9 cellular contexts compared by ENCODE assay signal in genomic region chr2:10909050-10909995, GRCh38. TPM values are rescaled to one million over a fixed set of nuclear protein-coding genes. Genes with fewer than 3 reads are reported as not detected.
A peak's percentile ranks its signal among the peaks of the same experiment; 100 is the strongest.
DNase-seq lines count a peak whose midpoint lies in the region; ATAC-seq, FAIRE-seq and TF ChIP-seq lines count a peak whose summit lies in the region.
"Had no signal": no experiment of that assay in that cellular context is flagged by ENCODE, and none has a peak within 500 bp of the region (broad histone marks: within the 10 kb centered on the region; RNA-seq: fewer than 3 reads in every experiment).

No MANE protein-coding gene starts in this region.

- POLR2A ChIA-PET in AG04450 (lab: Yijun Ruan, JAX), result interaction anchor here (0.6 kb wide), 1 partner anchor 214 kb away, joined by 3 read pairs; no protein-coding TSS in a partner anchor

- peak; percentile 57 for TF ChIP-seq CTCF in AG04450 (IDR thresholded peaks at IDR 0.05; ENCODE audit: low read depth, low read length)
- peak; percentile 50 for TF ChIP-seq CTCF in OCI-LY3 (IDR thresholded peaks at IDR 0.05; ENCODE audit: low read depth, low read length)
- peak; percentile 36 for TF ChIP-seq CTCF in foreskin fibroblast (IDR thresholded peaks at IDR 0.05; ENCODE audit: low read depth, low read length)
- TF ChIP-seq CTCF in vagina (IDR thresholded peaks at IDR 0.05), result no peak

- H3K27ac ChIP-seq in AG04450 (ENCODE audit: low read depth, low read length) (no peak overlapping the region), OCI-LY3 (ENCODE audit: low read length) (no peak overlapping the region), vagina (no peak overlapping the region)

- no peaks in the 10 kb centered on the region; the same call in 1 of the 2 replicates for H3K4me1 ChIP-seq in OCI-LY3 (ENCODE audit: low read length)
- peaks cover 5% of the 10 kb centered on the region for H3K4me1 ChIP-seq in vagina

- no peak overlapping the region for H3K9ac ChIP-seq in OCI-LY3 (ENCODE audit: low read length)

- no peaks in the 10 kb centered on the region for H3K36me3 ChIP-seq in OCI-LY3 (replicated peaks; ENCODE audit: low read depth, low read length)
- no peaks in the 10 kb centered on the region for H3K36me3 ChIP-seq in MG63
- H3K36me3 ChIP-seq in vagina, result no peaks in the 10 kb centered on the region

- H3K4me2 ChIP-seq in OCI-LY3 (ENCODE audit: low read length), result no peak overlapping the region

- no peaks in the 10 kb centered on the region for H3K79me2 ChIP-seq in OCI-LY3 (ENCODE audit: low read length)

- ATAC-seq in GM21737 (IDR thresholded peaks at IDR 0.05; ENCODE audit: unreplicated experiment), result no peak

- H3K27me3 ChIP-seq in AG04450 (ENCODE audit: control insufficient read depth, insufficient read depth, low read length) (peaks cover 10% of the 10 kb centered on the region), OCI-LY3 (ENCODE audit: low read depth, low read length) (no peaks in the 10 kb centered on the region), MG63 (no peaks in the 10 kb centered on the region), vagina (no peaks in the 10 kb centered on the region)

- TF ChIP-seq POLR2A in GM12892 (IDR thresholded peaks at IDR 0.05; ENCODE audit: low read depth, low read length), result no peak
- no peak for TF ChIP-seq POLR2A in vagina (IDR thresholded peaks at IDR 0.05)

- H3K4me3 ChIP-seq in AG04450 (ENCODE audit: low read depth, low read length) (no peak overlapping the region), OCI-LY3 (ENCODE audit: low read length) (no peak overlapping the region), foreskin fibroblast (ENCODE audit: low read depth in 1 of 2, low read length in 2 of 2) (no peak overlapping the region), MG63 (no peak overlapping the region), vagina (no peak overlapping the region)

- intact Hi-C loops in vagina (cut with DNase I), result no loop called here

- H3K9me3 ChIP-seq in AG04450 (ENCODE audit: control insufficient read depth, insufficient read depth, low read length), result peaks cover 14% of the 10 kb centered on the region
- no peaks in the 10 kb centered on the region for H3K9me3 ChIP-seq in OCI-LY3 (ENCODE audit: insufficient read depth, low read length)
- no peaks in the 10 kb centered on the region for H3K9me3 ChIP-seq in MG63
- no peaks in the 10 kb centered on the region for H3K9me3 ChIP-seq in vagina

- no peak for FAIRE-seq in GM12892 (lab: Jason Lieb, UNC)

- CTCF ChIA-PET in AG04450 (lab: Charles Lee), result interaction anchor here (0.6 to 1.9 kb wide), 7 partner anchors 8 to 164 kb away, joined by 3 to 7 read pairs (median 4); no protein-coding TSS in a partner anchor

- DNase-seq in AG04450 (ENCODE audit: low read depth, low spot score) (no peak), ELF-1 (ENCODE audit: low read depth, low spot score) (peak; percentile 51), foreskin fibroblast (no peak), GM12892 (ENCODE audit: insufficient read length) (no peak), MG63 (no peak), vagina (ENCODE audit: extremely low spot score in 2 of 2) (no peak)
- DNase-seq: activated B cell treated with CpG ODN at 0.5 μM for 24 hours had no signal

- H2AFZ ChIP-seq in OCI-LY3 (ENCODE audit: low read depth, low read length), result no peak overlapping the region

- no peaks in the 10 kb centered on the region for H4K20me1 ChIP-seq in OCI-LY3 (ENCODE audit: insufficient read depth, low read length)

RNA-seq across cellular contexts. Expression of gene KCNF1, which starts 2.4 kb away (rescaled TPM):
- polyA plus RNA-seq in AG04450 (2011; rRNA removed), result 1.0 and 1.1 TPM in 2 replicates
- 1.7 TPM in 2 replicates for polyA minus RNA-seq in AG04450 (2011; rRNA and poly(A)+ RNA removed)
- not detected for polyA plus RNA-seq in GM12892 (2012; ENCODE audit: missing spikeins)
- 1.3 and 6.8 TPM in 2 replicates for total RNA-seq in MG63 (2014; rRNA removed; shearing (Covaris generic); ENCODE audit: low replicate concordance)
- not detected for total RNA-seq in vagina
- total RNA-seq: activated B cell treated with CpG ODN at 0.5 μM for 24 hours had no signal

Comparison
In these comparisons a context has a peak if more than half of its experiments do, and no peak if none do; other contexts are left out.
1. CTCF ChIP-seq: peak in AG04450 (single experiment), OCI-LY3 (single experiment) and foreskin fibroblast (single experiment); none in vagina (0 of 3).